Comparison of ENCODE assay signal across 2 cellular contexts in genomic region chr1:60247467-60247866, GRCh38.
DNase-seq lines count a peak whose midpoint lies in the region; ATAC-seq and TF ChIP-seq lines count a peak whose summit lies in the region.
"Not testable (repeated sequence)": the region's sequence is repeated elsewhere in the genome, so short reads cannot be mapped to it uniquely, and the experiment has no call there.

No MANE protein-coding gene starts in this region.

- peak; percentile 54 for DNase-seq in left lobe of liver (ENCODE audit: low spot score)
- peak in 2 of 3 donors; percentile 55 to 59 for DNase-seq in right lobe of liver

- intact Hi-C loops in right lobe of liver (cut with DNase I) = not testable (repeated sequence)

- H3K4me3 ChIP-seq in right lobe of liver = not testable (repeated sequence)

- not testable (repeated sequence) for ATAC-seq in left lobe of liver, right lobe of liver

- TF ChIP-seq POLR2A in right lobe of liver (IDR thresholded peaks at IDR 0.05) = not testable (repeated sequence)

- H3K9me3 ChIP-seq in right lobe of liver = not testable (repeated sequence)

- H3K4me1 ChIP-seq in right lobe of liver = not testable (repeated sequence)

- TF ChIP-seq CTCF in right lobe of liver (IDR thresholded peaks at IDR 0.05) = not testable (repeated sequence)

- WGBS in right lobe of liver (ENCODE audit: insufficient coverage, low coverage, low lambda C conversion rate, missing lambda C conversion rate) = 0% methylated on average over 1 of the region's 1 CpG

- H3K36me3 ChIP-seq in right lobe of liver = not testable (repeated sequence)

- H3K27ac ChIP-seq in right lobe of liver = not testable (repeated sequence)

- H3K27me3 ChIP-seq in right lobe of liver = not testable (repeated sequence)
